ENCODE assay signal across 1 cellular context in genomic region chr9:95508968-95509850, GRCh38.
TF ChIP-seq lines count a peak whose summit lies in the region.

No MANE protein-coding gene starts in this region.

TF ChIP-seq in SK-N-SH, 30 proteins besides CTCF, POLR2A, EP300 and RAD21 (continued from another document):
- peak; percentile 4 for TF ChIP-seq CHD2 (IDR thresholded peaks at IDR 0.05; ENCODE audit: low read length, partially characterized antibody)
- TF ChIP-seq TAF1 (IDR thresholded peaks at IDR 0.05; ENCODE audit: borderline replicate concordance, low read depth, low read length): 0 out of 2 replicates have a peak, but pooled peaks have one; percentile 41
- TF ChIP-seq NRF1 (IDR thresholded peaks at IDR 0.05; ENCODE audit: low read depth, low read length): peak; percentile 44
- no peak for TF ChIP-seq MEF2A (IDR thresholded peaks at IDR 0.05; ENCODE audit: borderline replicate concordance, low read depth)
- no peak for TF ChIP-seq RCOR1 (IDR thresholded peaks at IDR 0.05; ENCODE audit: low read length)
- no peak for TF ChIP-seq RXRA (IDR thresholded peaks at IDR 0.05; ENCODE audit: borderline replicate concordance, low read depth)
- no peak for TF ChIP-seq ELF1 (IDR thresholded peaks at IDR 0.05)
- TF ChIP-seq SIN3A (IDR thresholded peaks at IDR 0.05; ENCODE audit: borderline replicate concordance, low read depth, low read length): no peak
- no peak for TF ChIP-seq GATA2 (CRISPR knock-in tag; IDR thresholded peaks at IDR 0.05)
- no peak for TF ChIP-seq USF2 (IDR thresholded peaks at IDR 0.05; ENCODE audit: borderline replicate concordance, low read depth, low read length)
- no peak for TF ChIP-seq REST (IDR thresholded peaks at IDR 0.05; ENCODE audit: low read depth, low read length)
- TF ChIP-seq, protein P1, sequence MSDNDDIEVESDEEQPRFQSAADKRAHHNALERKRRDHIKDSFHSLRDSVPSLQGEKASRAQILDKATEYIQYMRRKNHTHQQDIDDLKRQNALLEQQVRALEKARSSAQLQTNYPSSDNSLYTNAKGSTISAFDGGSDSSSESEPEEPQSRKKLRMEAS (IDR thresholded peaks at IDR 0.05; ENCODE audit: low read depth): peak; percentile 57; the same call in 1 of the 2 replicates
- no peak for TF ChIP-seq SMC3 (IDR thresholded peaks at IDR 0.05; ENCODE audit: low read depth, low read length)
- TF ChIP-seq TCF12 (IDR thresholded peaks at IDR 0.05): no peak
- TF ChIP-seq MXI1 (IDR thresholded peaks at IDR 0.05; ENCODE audit: low read depth, low read length): no peak
- TF ChIP-seq FOXJ3 (CRISPR knock-in tag; IDR thresholded peaks at IDR 0.05): no peak
- TF ChIP-seq RFX5 (IDR thresholded peaks at IDR 0.05; ENCODE audit: low read length): peak; percentile 81
